ENCODE assay signal across 1 cellular context in genomic region chr3:134708025-134708597, GRCh38.
TF ChIP-seq lines count a peak whose summit lies in the region.

No MANE protein-coding gene starts in this region.

TF ChIP-seq in endothelial cell of umbilical vein, 7 proteins besides CTCF, POLR2A, EP300 and RAD21:
- TF ChIP-seq EZH2 (IDR thresholded peaks at IDR 0.05; ENCODE audit: borderline replicate concordance, low read depth, low read length, severe bottlenecking) (no peak), GATA2 (IDR thresholded peaks at IDR 0.05; ENCODE audit: insufficient read depth, insufficient read length, low read depth, low read length) (peak; percentile 80), FOS (IDR thresholded peaks at IDR 0.05; ENCODE audit: borderline replicate concordance, insufficient read depth, low read length) (peak; percentile 71)
